ENCODE assay signal across 25 cellular contexts in the genomic region with DNA sequence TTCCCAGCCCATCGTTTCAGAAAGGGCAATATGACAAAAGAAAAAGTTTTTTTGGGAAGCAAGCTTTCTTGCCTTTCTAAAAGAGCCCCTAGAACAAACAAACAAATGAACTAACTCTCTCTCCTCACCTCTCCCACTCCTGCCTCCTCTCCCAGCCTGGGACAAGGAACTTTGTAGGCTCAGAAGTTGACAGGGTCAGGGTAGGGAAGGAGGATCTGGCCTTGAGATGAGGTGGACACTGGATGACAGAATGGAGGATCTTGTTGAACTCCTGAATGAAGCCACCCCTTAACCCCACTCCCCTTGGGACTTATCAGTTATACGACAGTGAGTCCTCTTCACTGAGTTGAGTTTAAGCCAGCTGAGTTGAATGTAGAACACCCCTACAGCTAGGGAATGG. TPM values are rescaled to one million over a fixed set of nuclear protein-coding genes. Genes with fewer than 3 reads are reported as not detected.
A peak's percentile ranks its signal among the peaks of the same experiment; 100 is the strongest.
DNase-seq lines count a peak whose midpoint lies in the region; ATAC-seq, FAIRE-seq and TF ChIP-seq lines count a peak whose summit lies in the region.
"Had no signal": no experiment of that assay in that cellular context is flagged by ENCODE, and none has a peak within 500 bp of the region (broad histone marks: within the 10 kb centered on the region; RNA-seq: fewer than 3 reads in every experiment).

No MANE protein-coding gene starts in this region.

- H3K36me3 Mint-ChIP-seq in nephron (ENCODE audit: low read depth) = no peaks in the 10 kb centered on the region
- H3K36me3 Mint-ChIP-seq in stimulated activated naive B cell treated with anti-CD40 and anti-IgM and Interleukin-4, amounts not matched to agents 10 μg/mL and 1 μg/mL and 100 μg/mL, for 72 hours = no peaks in the 10 kb centered on the region
- H3K36me3 Mint-ChIP-seq: CD4-positive, alpha-beta memory T cell had no signal

- no peak overlapping the region for H2BK120ac ChIP-seq in H1 (replicated peaks; ENCODE audit: low read depth, low read length)

- no peaks in the 10 kb centered on the region for H3K79me2 ChIP-seq in H1 (ENCODE audit: control insufficient read depth in 1 of 2, insufficient read depth in 2 of 2, low read length in 2 of 2)

- peaks cover 2 to 3% of the 10 kb centered on the region in 2 experiments for H4K20me1 ChIP-seq in H1 (replicated peaks in 1 of 2; ENCODE audit: control insufficient read depth in 1 of 2, insufficient read depth in 2 of 2, low read length in 2 of 2)

- H2BK20ac ChIP-seq in H1 (ENCODE audit: low read length) = no peak overlapping the region

- no peaks in the 10 kb centered on the region for H3K36me3 ChIP-seq in right atrium auricular region
- H3K36me3 ChIP-seq in H1 (ENCODE audit: control insufficient read depth in 2 of 4, insufficient read depth in 4 of 4, low read length in 3 of 4) = no peaks in the 10 kb centered on the region
- H3K36me3 ChIP-seq: BLaER1 treated with 17β-estradiol and CSF1 and Interleukin-3, amounts not matched to agents 10 nM and 100 nM had no signal

- 0 out of 2 replicates have a peak overlapping the region, but pooled peaks have one; percentile 77 for H2BK15ac ChIP-seq in H1 (ENCODE audit: low read length)

- TF ChIP-seq EP300 in H1 (IDR thresholded peaks at IDR 0.05; ENCODE audit: borderline replicate concordance in 1 of 2, low read depth in 2 of 2, low read length in 2 of 2) = no peak

- no peak overlapping the region for H3K18ac ChIP-seq in H1 (ENCODE audit: extremely low read depth, low read length)

- DNase-seq in right atrium auricular region (ENCODE audit: low spot score) = peak; percentile 38
- DNase-seq in Right ventricle myocardium inferior (ENCODE audit: missing footprints) = no peak
- DNase-seq in H1 (ENCODE audit: low read depth in 1 of 2, low spot score in 2 of 2) = peak in 1 of 2 experiments; percentile 13
- DNase-seq in stimulated activated naive B cell treated with anti-CD40 and anti-IgM and Interleukin-4, amounts not matched to agents 10 μg/mL and 1 μg/mL and 100 μg/mL, for 72 hours = no peak
- DNase-seq in COLO829 (ENCODE audit: low spot score) = no peak
- no peak for DNase-seq in NCI-H2171 treated with DMSO at 0.1 percent for 48 hours (lab: John Stamatoyannopoulos, UW)
- DNase-seq: CD4-positive, alpha-beta memory T cell; DMS153; GM23248; HCEC 1CT; NCI-H1092 treated with DMSO at 0.1 percent for 48 hours; NCI-H1436 treated with DMSO at 0.1 percent for 48 hours; NCI-H1930; NCI-H345; NCI-H524; NCI-H774; NK-92 treated with Interleukin-12 subunit alpha and Interleukin-12 subunit beta, amount 100 ng/mL, for 24 hours; SIG-M5; SK-N-SH had no signal

- H3K4me3 ChIP-seq in right atrium auricular region (no peak overlapping the region), H1 (ENCODE audit: extremely low read depth in 1 of 4, insufficient read depth in 2 of 4, low read depth in 3 of 4, low read length in 4 of 4) (no peak overlapping the region)
- H3K4me3 ChIP-seq: A549; BLaER1 treated with 17β-estradiol and CSF1 and Interleukin-3, amounts not matched to agents 10 nM and 100 nM; GM23248 had no signal

- TF ChIP-seq POLR2A in H1 (IDR thresholded peaks at IDR 0.05; ENCODE audit: control extremely low read depth in 1 of 2, low read depth in 2 of 2, low read length in 2 of 2) = no peak

- H2AFZ ChIP-seq in H1 (ENCODE audit: low read length) = no peak overlapping the region; the same call in 1 of the 2 replicates
- H2AFZ ChIP-seq: GM23248 had no signal

- H3K9me3 ChIP-seq in right atrium auricular region = no peaks in the 10 kb centered on the region
- no peaks in the 10 kb centered on the region for H3K9me3 ChIP-seq in H1 (ENCODE audit: insufficient read depth in 2 of 2, low read depth in 1 of 2, low read length in 1 of 2)
- H3K9me3 ChIP-seq: A549, SK-N-SH had no signal

- H2BK5ac ChIP-seq in H1 (ENCODE audit: low read depth, low read length) = no peak overlapping the region

- H3K56ac ChIP-seq in H1 (replicated peaks; ENCODE audit: insufficient read length, low read depth, low read length) = no peak overlapping the region

- no peak for ATAC-seq in Right ventricle myocardium inferior
- ATAC-seq in stimulated activated naive B cell treated with anti-CD40 and anti-IgM and Interleukin-4, amounts not matched to agents 10 μg/mL and 1 μg/mL and 100 μg/mL, for 72 hours (replicated peaks) = no peak
- ATAC-seq: A549 had no signal

- no peak overlapping the region for H3K27ac ChIP-seq in right atrium auricular region
- H3K27ac ChIP-seq in H1 (ENCODE audit: low read depth, low read length) = no peak overlapping the region
- H3K27ac ChIP-seq: A549; BLaER1 treated with 17β-estradiol and CSF1 and Interleukin-3, amounts not matched to agents 10 nM and 100 nM; GM23248; KMS-11; RWPE1 had no signal

- peaks cover 3% of the 10 kb centered on the region for H3K9me3 Mint-ChIP-seq in nephron
- H3K9me3 Mint-ChIP-seq in stimulated activated naive B cell treated with anti-CD40 and anti-IgM and Interleukin-4, amounts not matched to agents 10 μg/mL and 1 μg/mL and 100 μg/mL, for 72 hours = no peaks in the 10 kb centered on the region
- H3K9me3 Mint-ChIP-seq: CD4-positive, alpha-beta memory T cell had no signal

- peaks cover 8% of the 10 kb centered on the region; the same call in 1 of the 2 replicates for H3K23me2 ChIP-seq in H1 (ENCODE audit: low read depth, low read length)

- peaks cover 34% of the 10 kb centered on the region for H3K4me1 Mint-ChIP-seq in nephron
- peaks cover 5 to 7% of the 10 kb centered on the region in 2 donors for H3K4me1 Mint-ChIP-seq in stimulated activated naive B cell treated with anti-CD40 and anti-IgM and Interleukin-4, amounts not matched to agents 10 μg/mL and 1 μg/mL and 100 μg/mL, for 72 hours

- H3K27me3 Mint-ChIP-seq in nephron (ENCODE audit: low read depth) = peaks cover 81% of the 10 kb centered on the region
- peaks cover 71 to 87% of the 10 kb centered on the region in 2 donors for H3K27me3 Mint-ChIP-seq in stimulated activated naive B cell treated with anti-CD40 and anti-IgM and Interleukin-4, amounts not matched to agents 10 μg/mL and 1 μg/mL and 100 μg/mL, for 72 hours

- H3K23ac ChIP-seq in H1 (ENCODE audit: insufficient read length) = no peak overlapping the region

- no peak overlapping the region for H3K4ac ChIP-seq in H1 (replicated peaks; ENCODE audit: insufficient read length, low read depth, low read length)

- H2AK5ac ChIP-seq in H1 (ENCODE audit: low read depth, low read length) = no peak overlapping the region

- TF ChIP-seq CTCF in right atrium auricular region (IDR thresholded peaks at IDR 0.05) (no peak), H1 (IDR thresholded peaks at IDR 0.05; ENCODE audit: control extremely low read depth in 1 of 3, insufficient read depth in 1 of 3, low read depth in 1 of 3, low read length in 3 of 3) (no peak), nephron (IDR thresholded peaks at IDR 0.05; ENCODE audit: unreplicated experiment in 3 of 3) (no peak)

- no peak overlapping the region for H3K14ac ChIP-seq in H1 (ENCODE audit: insufficient read length)

- H3K27ac Mint-ChIP-seq in nephron = no peak overlapping the region
- no peak overlapping the region for H3K27ac Mint-ChIP-seq in stimulated activated naive B cell treated with anti-CD40 and anti-IgM and Interleukin-4, amounts not matched to agents 10 μg/mL and 1 μg/mL and 100 μg/mL, for 72 hours

- CTCF ChIA-PET in H1 (lab: Charles Lee; ENCODE audit: partially characterized antibody) = interaction anchor here (1.2 to 1.4 kb wide), 2 partner anchors 9 to 18 kb away, joined by 3 to 4 read pairs; no protein-coding TSS in a partner anchor

- H4K91ac ChIP-seq in H1 (replicated peaks; ENCODE audit: insufficient read length, low read length) = no peak overlapping the region

- no peak overlapping the region for H3K9ac ChIP-seq in H1 (replicated peaks in 1 of 4; ENCODE audit: extremely low read depth in 1 of 4, low read depth in 3 of 4, low read length in 3 of 4)
- H3K9ac ChIP-seq: BLaER1 treated with 17β-estradiol and CSF1 and Interleukin-3, amounts not matched to agents 10 nM and 100 nM; GM23248; KMS-11; SK-N-SH had no signal

- intact Hi-C loops in Right ventricle myocardium inferior (cut with DNase I) = loop anchor here (5.0 kb wide), 1 partner anchor 84 kb away; no protein-coding TSS in a partner anchor

- no peak overlapping the region; a peak in 1 of 4 replicates for H3K4me2 ChIP-seq in H1 (ENCODE audit: insufficient read depth in 1 of 2, low read depth in 2 of 2, low read length in 2 of 2)
- H3K4me2 ChIP-seq: A549, KMS-11, SK-N-SH had no signal

- H3K4me1 ChIP-seq in right atrium auricular region = peaks cover 0 to 21% of the 10 kb centered on the region in 2 donors
- H3K4me1 ChIP-seq in H1 (replicated peaks in 1 of 4; ENCODE audit: control insufficient read depth in 3 of 4, insufficient read depth in 4 of 4, low read length in 3 of 4) = peaks cover 0 to 5% (median 2%) of the 10 kb centered on the region in 4 experiments; a peak in 4 of 7 replicates

- peak overlapping the region in 2 of 3 experiments; percentile 79 to 82 for H3K4me3 Mint-ChIP-seq in nephron
- no peak overlapping the region for H3K4me3 Mint-ChIP-seq in stimulated activated naive B cell treated with anti-CD40 and anti-IgM and Interleukin-4, amounts not matched to agents 10 μg/mL and 1 μg/mL and 100 μg/mL, for 72 hours
- H3K4me3 Mint-ChIP-seq: CD4-positive, alpha-beta memory T cell had no signal

- no peak for TF ChIP-seq RAD21 in H1 (IDR thresholded peaks at IDR 0.05 in 1 of 2, conservative IDR thresholded peaks at IDR 0.05 in 1 of 2; ENCODE audit: low read depth in 2 of 2, low read length in 2 of 2)

- 73% methylated on average over 2 of the region's 2 CpGs; no CpG with 5 or more reads in 1 of the 2 experiments for WGBS in H1 (ENCODE audit: extremely low coverage in 1 of 2, insufficient coverage in 1 of 2, insufficient read length in 1 of 2, insufficient replicate concordance in 2 of 2, low coverage in 1 of 2, low lambda C conversion rate in 2 of 2, missing lambda C conversion rate in 1 of 2), 2 experiments

- H3K79me1 ChIP-seq in H1 (ENCODE audit: low read depth, low read length) = no peaks in the 10 kb centered on the region

- H3K27me3 ChIP-seq in right atrium auricular region = no peaks in the 10 kb centered on the region
- peaks cover 32 to 52% (median 51%) of the 10 kb centered on the region in 4 experiments for H3K27me3 ChIP-seq in H1 (replicated peaks in 1 of 4; ENCODE audit: control insufficient read depth in 3 of 4, extremely low read depth in 1 of 4, insufficient read depth in 3 of 4, low read length in 3 of 4)

- H2BK12ac ChIP-seq in H1 (ENCODE audit: low read depth, low read length) = no peak overlapping the region

- H4K5ac ChIP-seq in H1 (ENCODE audit: insufficient read length, low read depth, low read length) = no peak overlapping the region

- POLR2A ChIA-PET in H1 (lab: Charles Lee; ENCODE audit: partially characterized antibody) = no interaction called here

- no peak overlapping the region; the same call in 1 of the 2 replicates for H4K8ac ChIP-seq in H1 (ENCODE audit: extremely low read depth, insufficient read depth, low read length)

- no peak for FAIRE-seq in H1 (lab: Jason Lieb, UNC)
- FAIRE-seq: A549, GM12892 had no signal

RNA-seq across cellular contexts. Expression of a gene that starts 1.6 kb away (rescaled TPM):
- total RNA-seq in right atrium auricular region (10 to 100 TPM; 12.6 to 35.4 TPM), Right ventricle myocardium inferior (32.6 TPM)
- 0.06 TPM in 1 of 2 replicates, not detected in the other for total RNA-seq in H1 (2021; fragmentation: NEBNext Ultra II Directional; extraction: Animal tissue kit (Norgen Biotek cat#: 25700))
- polyA plus RNA-seq in H1 (2011; rRNA removed) = 0.05 and 0.06 TPM in 2 replicates
- 0.12 TPM for polyA plus RNA-seq in H1 (2011; cell fraction: cytosol; rRNA removed)
- polyA plus RNA-seq in H1 (2011; cell fraction: nucleus; rRNA removed) = 0.30 TPM
- polyA plus RNA-seq in H1 (2012, experiment 1 of 2) = 0.10 to 0.42 TPM (median 0.29 TPM) in 4 replicates
- polyA plus RNA-seq in H1 (2012, experiment 2 of 2) = 0.08 TPM
- 0.16 TPM for polyA plus RNA-seq in H1 (2013, experiment 1 of 2)
- 0.06 TPM for polyA plus RNA-seq in H1 (2013, experiment 2 of 2)
- 0.03 and 0.12 TPM in 2 replicates for polyA minus RNA-seq in H1 (2011; rRNA and poly(A)+ RNA removed)
- polyA minus RNA-seq in H1 (2011; cell fraction: cytosol; rRNA and poly(A)+ RNA removed) = not detected
- 0.90 TPM for polyA minus RNA-seq in H1 (2011; cell fraction: nucleus; rRNA and poly(A)+ RNA removed)
- total RNA-seq: CD4-positive, alpha-beta memory T cell had no signal
- polyA plus RNA-seq: CD4-positive, alpha-beta memory T cell had no signal

Comparison
In these comparisons a context has a peak if more than half of its experiments do, and no peak if none do; other contexts are left out.
1. H3K4me3 Mint-ChIP-seq: peak in nephron (2 of 3); none in stimulated activated naive B cell treated with anti-CD40 and anti-IgM and Interleukin-4, amounts not matched to agents 10 μg/mL and 1 μg/mL and 100 μg/mL, for 72 hours (0 of 2).
2. RNA of a gene that starts 1.6 kb away (total RNA-seq): 12.6 to 35.4 TPM in right atrium auricular region and 32.6 TPM in Right ventricle myocardium inferior (single experiment); 0.06 TPM in H1; every median in the first group is over 10 times any median in the second.